ENCODE assay signal across 16 cellular contexts in the genomic region with DNA sequence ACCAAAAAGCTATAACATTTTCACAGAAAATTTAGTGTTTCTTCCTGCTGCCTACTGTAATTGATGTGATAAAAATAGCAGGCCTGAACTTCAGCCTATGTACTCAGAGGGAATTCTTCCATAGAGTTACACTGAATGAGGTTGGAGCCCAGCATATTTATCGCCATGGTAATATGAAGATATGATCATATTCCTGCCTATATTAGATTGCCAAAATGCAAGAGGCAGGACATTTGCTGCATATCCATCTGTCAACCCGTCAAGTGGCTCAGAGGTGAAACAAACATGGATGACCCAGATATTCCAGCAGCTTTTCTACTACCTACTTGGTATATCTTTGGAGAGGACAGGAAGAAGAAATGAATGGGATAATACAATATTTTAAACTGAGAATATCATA.
"Had no signal": no experiment of that assay in that cellular context is flagged by ENCODE, and none has a peak within 500 bp of the region (broad histone marks: within the 10 kb centered on the region; RNA-seq: fewer than 3 reads in every experiment).

No MANE protein-coding gene starts in this region.

- H3K4me3 ChIP-seq: cardiac muscle cell had no signal

- H3K36me3 ChIP-seq: brain microvascular endothelial cell, cardiac muscle cell had no signal

- H3K27me3 ChIP-seq: brain microvascular endothelial cell, cardiac muscle cell had no signal

- DNase-seq: activated CD4-positive, alpha-beta T cell treated with anti-CD3 and anti-CD28 coated beads for 4 hours; activated CD8-positive, alpha-beta memory T cell treated with anti-CD3 and anti-CD28 coated beads, Interleukin-2, amount 50 U/mL, for 4 hours; activated CD8-positive, alpha-beta T cell treated with anti-CD3 and anti-CD28 coated beads for 36 hours; activated gamma-delta T cell treated with Interleukin-2 at 50 U/mL for 16 hours; activated naive CD4-positive, alpha-beta T cell treated with anti-CD3 and anti-CD28 coated beads, Interleukin-2, amount 10 ng/mL, durations not matched to agents 7 days and 5 days; activated naive CD8-positive, alpha-beta T cell treated with anti-CD3 and anti-CD28 coated beads for 36 hours; activated T-cell treated with anti-CD3 and anti-CD28 coated beads, Interleukin-2, amount 50 U/mL, for 72 hours; brain microvascular endothelial cell; NCI-H1092; NCI-H1417; NCI-H1930; NCI-H2107; NCI-H2227 treated with DMSO at 0.1 percent for 48 hours; PC-3 had no signal

- H3K27ac ChIP-seq: brain microvascular endothelial cell, cardiac muscle cell, KMS-11 had no signal
